ENCODE assay signal across 2 cellular contexts in genomic region chr15:62880278-62880677, GRCh38.
TF ChIP-seq lines count a peak whose summit lies in the region.

No MANE protein-coding gene starts in this region.

TF ChIP-seq in SK-N-SH, 30 proteins besides CTCF, POLR2A, EP300 and RAD21 (continued from another document):
- TF ChIP-seq TEAD4 (IDR thresholded peaks at IDR 0.05; ENCODE audit: borderline replicate concordance, insufficient read depth) (peak; percentile 80), FOXJ3 (CRISPR knock-in tag; IDR thresholded peaks at IDR 0.05) (peak; percentile 67; the same call in 1 of the 2 replicates), FOSL2 (IDR thresholded peaks at IDR 0.05; ENCODE audit: borderline replicate concordance, low read depth) (no peak), MEF2A (IDR thresholded peaks at IDR 0.05; ENCODE audit: borderline replicate concordance, low read depth) (no peak), TAF1 (IDR thresholded peaks at IDR 0.05; ENCODE audit: borderline replicate concordance, low read depth, low read length) (no peak), SIN3A (IDR thresholded peaks at IDR 0.05; ENCODE audit: borderline replicate concordance, low read depth, low read length) (peak; percentile 59; the same call in 1 of the 2 replicates), CHD2 (IDR thresholded peaks at IDR 0.05; ENCODE audit: low read length, partially characterized antibody) (peak; percentile 56), FOXM1 (IDR thresholded peaks at IDR 0.05; ENCODE audit: low read depth) (0 out of 2 replicates have a peak, but pooled peaks have one; percentile 26), EZH2phosphoT487 (IDR thresholded peaks at IDR 0.05; ENCODE audit: borderline replicate concordance, low read depth) (no peak), MXI1 (IDR thresholded peaks at IDR 0.05; ENCODE audit: low read depth, low read length) (peak; percentile 61; the same call in 1 of the 2 replicates), RFX5 (IDR thresholded peaks at IDR 0.05; ENCODE audit: low read length) (no peak), JUND (IDR thresholded peaks at IDR 0.05) (peak; percentile 71), TCF12 (IDR thresholded peaks at IDR 0.05) (peak; percentile 94), PBX3 (IDR thresholded peaks at IDR 0.05) (peak; percentile 91), IRF3 (IDR thresholded peaks at IDR 0.05; ENCODE audit: low read depth, low read length) (no peak)
- TF ChIP-seq, protein P1, sequence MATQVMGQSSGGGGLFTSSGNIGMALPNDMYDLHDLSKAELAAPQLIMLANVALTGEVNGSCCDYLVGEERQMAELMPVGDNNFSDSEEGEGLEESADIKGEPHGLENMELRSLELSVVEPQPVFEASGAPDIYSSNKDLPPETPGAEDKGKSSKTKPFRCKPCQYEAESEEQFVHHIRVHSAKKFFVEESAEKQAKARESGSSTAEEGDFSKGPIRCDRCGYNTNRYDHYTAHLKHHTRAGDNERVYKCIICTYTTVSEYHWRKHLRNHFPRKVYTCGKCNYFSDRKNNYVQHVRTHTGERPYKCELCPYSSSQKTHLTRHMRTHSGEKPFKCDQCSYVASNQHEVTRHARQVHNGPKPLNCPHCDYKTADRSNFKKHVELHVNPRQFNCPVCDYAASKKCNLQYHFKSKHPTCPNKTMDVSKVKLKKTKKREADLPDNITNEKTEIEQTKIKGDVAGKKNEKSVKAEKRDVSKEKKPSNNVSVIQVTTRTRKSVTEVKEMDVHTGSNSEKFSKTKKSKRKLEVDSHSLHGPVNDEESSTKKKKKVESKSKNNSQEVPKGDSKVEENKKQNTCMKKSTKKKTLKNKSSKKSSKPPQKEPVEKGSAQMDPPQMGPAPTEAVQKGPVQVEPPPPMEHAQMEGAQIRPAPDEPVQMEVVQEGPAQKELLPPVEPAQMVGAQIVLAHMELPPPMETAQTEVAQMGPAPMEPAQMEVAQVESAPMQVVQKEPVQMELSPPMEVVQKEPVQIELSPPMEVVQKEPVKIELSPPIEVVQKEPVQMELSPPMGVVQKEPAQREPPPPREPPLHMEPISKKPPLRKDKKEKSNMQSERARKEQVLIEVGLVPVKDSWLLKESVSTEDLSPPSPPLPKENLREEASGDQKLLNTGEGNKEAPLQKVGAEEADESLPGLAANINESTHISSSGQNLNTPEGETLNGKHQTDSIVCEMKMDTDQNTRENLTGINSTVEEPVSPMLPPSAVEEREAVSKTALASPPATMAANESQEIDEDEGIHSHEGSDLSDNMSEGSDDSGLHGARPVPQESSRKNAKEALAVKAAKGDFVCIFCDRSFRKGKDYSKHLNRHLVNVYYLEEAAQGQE (IDR thresholded peaks at IDR 0.05; ENCODE audit: low read depth, low read length) = no peak
- TF ChIP-seq, protein P2, sequence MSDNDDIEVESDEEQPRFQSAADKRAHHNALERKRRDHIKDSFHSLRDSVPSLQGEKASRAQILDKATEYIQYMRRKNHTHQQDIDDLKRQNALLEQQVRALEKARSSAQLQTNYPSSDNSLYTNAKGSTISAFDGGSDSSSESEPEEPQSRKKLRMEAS (IDR thresholded peaks at IDR 0.05; ENCODE audit: low read depth) = peak; percentile 10; the same call in 1 of the 2 replicates

TF ChIP-seq in GM23338, 12 proteins besides CTCF, POLR2A, EP300 and RAD21 (continued from another document):
- TF ChIP-seq, protein P3, sequence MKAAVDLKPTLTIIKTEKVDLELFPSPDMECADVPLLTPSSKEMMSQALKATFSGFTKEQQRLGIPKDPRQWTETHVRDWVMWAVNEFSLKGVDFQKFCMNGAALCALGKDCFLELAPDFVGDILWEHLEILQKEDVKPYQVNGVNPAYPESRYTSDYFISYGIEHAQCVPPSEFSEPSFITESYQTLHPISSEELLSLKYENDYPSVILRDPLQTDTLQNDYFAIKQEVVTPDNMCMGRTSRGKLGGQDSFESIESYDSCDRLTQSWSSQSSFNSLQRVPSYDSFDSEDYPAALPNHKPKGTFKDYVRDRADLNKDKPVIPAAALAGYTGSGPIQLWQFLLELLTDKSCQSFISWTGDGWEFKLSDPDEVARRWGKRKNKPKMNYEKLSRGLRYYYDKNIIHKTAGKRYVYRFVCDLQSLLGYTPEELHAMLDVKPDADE (IDR thresholded peaks at IDR 0.05) = no peak
